ENCODE assay signal across 12 cellular contexts in the genomic region with DNA sequence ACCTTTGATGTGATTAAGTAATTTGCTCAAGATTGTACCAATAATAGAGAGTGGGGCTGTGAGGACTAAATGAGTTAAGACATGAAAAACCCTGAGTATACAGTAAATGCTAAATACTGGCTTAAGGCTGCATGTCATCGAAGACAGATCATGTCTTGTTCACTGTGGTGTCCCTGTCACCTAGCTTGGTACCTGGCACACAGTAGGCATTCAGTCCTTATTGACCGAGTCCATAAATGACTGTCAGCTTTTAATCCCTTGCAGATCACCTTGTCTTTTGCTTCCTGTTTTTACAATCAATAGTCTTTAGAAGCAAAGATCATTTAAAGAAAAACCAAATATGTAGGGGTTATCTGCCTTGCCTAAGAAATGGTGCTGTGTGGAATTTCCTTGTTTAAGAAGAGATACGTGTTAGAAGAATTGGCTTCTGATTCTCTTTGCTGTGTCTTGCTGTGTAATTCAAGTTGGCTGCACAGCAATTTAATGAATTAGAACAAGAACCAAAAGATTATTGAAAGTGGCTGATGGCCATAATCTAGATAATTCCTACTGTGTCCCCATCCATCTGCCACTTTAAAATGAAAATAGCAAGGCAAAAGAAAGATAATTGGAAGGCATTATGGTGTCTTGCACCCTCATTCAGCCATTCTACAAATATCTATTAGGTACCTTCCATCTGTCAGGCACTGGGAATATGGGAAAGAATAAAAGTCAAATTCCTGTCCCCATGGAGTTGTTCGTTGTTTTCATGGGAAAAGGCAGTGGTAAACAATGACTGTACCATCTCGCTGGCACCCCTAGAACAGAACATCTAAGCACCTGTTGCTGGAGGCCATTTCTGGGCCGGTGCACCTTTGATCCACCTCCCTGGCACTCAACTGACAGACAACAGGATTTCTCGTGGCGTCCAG. TPM values are rescaled to one million over a fixed set of nuclear protein-coding genes. Genes with fewer than 3 reads are reported as not detected.
A peak's percentile ranks its signal among the peaks of the same experiment; 100 is the strongest.
DNase-seq lines count a peak whose midpoint lies in the region; ATAC-seq, FAIRE-seq and TF ChIP-seq lines count a peak whose summit lies in the region.
"Had no signal": no experiment of that assay in that cellular context is flagged by ENCODE, and none has a peak within 500 bp of the region (broad histone marks: within the 10 kb centered on the region; RNA-seq: fewer than 3 reads in every experiment).

No MANE protein-coding gene starts in this region.

- peaks cover 29% of the 10 kb centered on the region for H3K4me1 ChIP-seq in HepG2 (ENCODE audit: insufficient read depth, low read length)
- peaks cover 0 to 22% (median 8%) of the 10 kb centered on the region in 4 donors for H3K4me1 ChIP-seq in right lobe of liver
- peaks cover 3 to 24% (median 18%) of the 10 kb centered on the region in 4 donors for H3K4me1 ChIP-seq in liver (ENCODE audit: control insufficient read depth in 4 of 4, insufficient read depth in 4 of 4, low read length in 3 of 4)
- peaks cover 14% of the 10 kb centered on the region for H3K4me1 ChIP-seq in right cardiac atrium (ENCODE audit: control insufficient read depth, insufficient read depth, low read length)

- FAIRE-seq in HepG2 (lab: Jason Lieb, UNC), result no peak
- FAIRE-seq: RCC 7860 had no signal

- no peaks in the 10 kb centered on the region for H3K79me2 ChIP-seq in HepG2 (ENCODE audit: insufficient read depth, low read length)

- no peaks in the 10 kb centered on the region for H3K9me3 ChIP-seq in HepG2 (ENCODE audit: low read length)
- no peaks in the 10 kb centered on the region for H3K9me3 ChIP-seq in right lobe of liver
- H3K9me3 ChIP-seq in liver (ENCODE audit: control insufficient read depth in 4 of 4, low read length in 3 of 4), result no peaks in the 10 kb centered on the region
- H3K9me3 ChIP-seq in right cardiac atrium (ENCODE audit: control insufficient read depth, low read length), result no peaks in the 10 kb centered on the region
- H3K9me3 ChIP-seq: adrenal gland had no signal

- DNase-seq in HepG2 (ENCODE audit: low spot score) (no peak), right lobe of liver (no peak), type B pancreatic cell (ENCODE audit: extremely low spot score, unreplicated experiment) (no peak), right cardiac atrium (no peak), omental fat pad (ENCODE audit: low spot score) (no peak), NCI-H510A treated with DMSO at 0.1 percent for 48 hours (lab: John Stamatoyannopoulos, UW) (no peak)
- DNase-seq in activated CD8-positive, alpha-beta T cell treated with anti-CD3 and anti-CD28 coated beads, Interleukin-2, amount 10 ng/mL, durations not matched to agents 7 days and 5 days, result no peak
- DNase-seq: DMS79 treated with DMSO at 0.1 percent for 48 hours, NCI-H446 had no signal

- TF ChIP-seq EP300 in HepG2 (IDR thresholded peaks at IDR 0.05; ENCODE audit: low read depth in 2 of 2, low read length in 2 of 2), result no peak
- TF ChIP-seq EP300 in HepG2 (CRISPR knock-in tag; IDR thresholded peaks at IDR 0.05; ENCODE audit: borderline replicate concordance), result no peak

- TF ChIP-seq POLR2A in HepG2 (IDR thresholded peaks at IDR 0.05; ENCODE audit: insufficient read depth in 1 of 2, low read depth in 2 of 2, low read length in 2 of 2) (no peak), right lobe of liver (IDR thresholded peaks at IDR 0.05) (no peak)

- no peaks in the 10 kb centered on the region for H4K20me1 ChIP-seq in HepG2 (ENCODE audit: insufficient read depth, low read length)

- no peak for TF ChIP-seq CTCF in HepG2 (CRISPR knock-in tag; IDR thresholded peaks at IDR 0.05)
- TF ChIP-seq CTCF in right lobe of liver (IDR thresholded peaks at IDR 0.05), result no peak
- no peak for TF ChIP-seq CTCF in liver (IDR thresholded peaks at IDR 0.05; ENCODE audit: low read depth, low read length, missing input control)
- no peak for TF ChIP-seq CTCF in type B pancreatic cell (conservative IDR thresholded peaks at IDR 0.05)
- no peak for TF ChIP-seq CTCF in omental fat pad (IDR thresholded peaks at IDR 0.05)

- CTCF ChIA-PET in HepG2 (lab: Yijun Ruan, JAX; ENCODE audit: low intra/inter-chr PET ratio, low total read pairs), result no interaction called here
- CTCF ChIA-PET in activated CD8-positive, alpha-beta T cell treated with anti-CD3 and anti-CD28 coated beads, Interleukin-2, amount 10 ng/mL, durations not matched to agents 7 days and 5 days (lab: Charles Lee), result interaction anchor here (1.0 to 4.4 kb wide), 6 partner anchors 11 to 90 kb away, joined by 3 to 26 read pairs (median 6); partner anchors contain the start of gene MAPK14

- peaks cover 52% of the 10 kb centered on the region for H3K36me3 Mint-ChIP-seq in activated CD8-positive, alpha-beta T cell treated with anti-CD3 and anti-CD28 coated beads, Interleukin-2, amount 10 ng/mL, durations not matched to agents 7 days and 5 days (ENCODE audit: low read depth)
- H3K36me3 Mint-ChIP-seq in type B pancreatic cell, result peaks cover 5% of the 10 kb centered on the region

- no TSS peak for BruUV-seq in HepG2 (replicated peaks; lab: Mats Ljungman, UMichigan)

- in situ Hi-C loops in HepG2 (cut with HindIII; ENCODE audit: extremely low pct_ligation_motif_present, low pct_unique_long_range_greater_than_20kb), result no loop called here

- H3K4me3 Mint-ChIP-seq in activated CD8-positive, alpha-beta T cell treated with anti-CD3 and anti-CD28 coated beads, Interleukin-2, amount 10 ng/mL, durations not matched to agents 7 days and 5 days, result no peak overlapping the region
- peak overlapping the region; percentile 37 for H3K4me3 Mint-ChIP-seq in type B pancreatic cell

- H3K36me3 ChIP-seq in HepG2 (replicated peaks in 1 of 2; ENCODE audit: control insufficient read depth in 1 of 2, insufficient read depth in 2 of 2, low read length in 2 of 2) (peaks cover 0 to 2% of the 10 kb centered on the region in 2 experiments; a peak in 2 of 5 replicates), right lobe of liver (peaks cover 0 to 10% (median 0%) of the 10 kb centered on the region in 4 donors), liver (ENCODE audit: control insufficient read depth in 4 of 4, insufficient read depth in 3 of 4, low read depth in 1 of 4, low read length in 3 of 4) (peaks cover 0 to 12% (median 1%) of the 10 kb centered on the region in 4 donors)
- H3K36me3 ChIP-seq: adrenal gland had no signal

- H2AFZ ChIP-seq in HepG2 (ENCODE audit: low read length), result no peak overlapping the region

- 92% methylated on average over 8 of the region's 8 CpGs for whole genome bisulfite sequencing in HepG2 (ENCODE audit: low lambda C conversion rate)
- WGBS in right lobe of liver (ENCODE audit: insufficient coverage, low coverage, low lambda C conversion rate, missing lambda C conversion rate), result 87% methylated on average over 4 of the region's 8 CpGs
- WGBS in liver, result 85% methylated on average over 8 of the region's 8 CpGs
- WGBS in right cardiac atrium, result 83% methylated on average over 8 of the region's 8 CpGs

- intact Hi-C loops in HepG2 (cut with micrococcal nuclease; ENCODE audit: unreplicated experiment) (no loop called here), right lobe of liver (cut with DNase I) (no loop called here), right cardiac atrium (cut with DNase I) (no loop called here)

- no peak overlapping the region for H3K4me2 ChIP-seq in HepG2 (ENCODE audit: low read depth, low read length)

- no peak overlapping the region for H3K4me3 ChIP-seq in HepG2 (replicated peaks in 1 of 3; ENCODE audit: insufficient read depth in 1 of 3, low read depth in 2 of 3, low read length in 3 of 3)
- H3K4me3 ChIP-seq in right lobe of liver, result no peak overlapping the region
- no peak overlapping the region for H3K4me3 ChIP-seq in liver (ENCODE audit: low read depth in 1 of 3, low read length in 3 of 3)
- no peak overlapping the region for H3K4me3 ChIP-seq in right cardiac atrium (ENCODE audit: low read length)
- H3K4me3 ChIP-seq: adrenal gland had no signal

- POLR2A ChIA-PET in HepG2 (lab: Yijun Ruan, JAX), result interaction anchor here (0.8 to 1.1 kb wide), 3 partner anchors 13 to 90 kb away, joined by 3 to 5 read pairs (median 4); partner anchors contain the start of gene MAPK14
- POLR2A ChIA-PET in activated CD8-positive, alpha-beta T cell treated with anti-CD3 and anti-CD28 coated beads, Interleukin-2, amount 10 ng/mL, durations not matched to agents 7 days and 5 days (lab: Charles Lee), result interaction anchor here (0.9 to 1.4 kb wide), 4 partner anchors 13 to 90 kb away, joined by 3 to 5 read pairs (median 4); partner anchors contain the start of gene MAPK14

- ATAC-seq in HepG2 (no peak), right lobe of liver (no peak), right cardiac atrium (no peak), omental fat pad (ENCODE audit: low FRiP score) (no peak)
- ATAC-seq in activated CD8-positive, alpha-beta T cell treated with anti-CD3 and anti-CD28 coated beads, Interleukin-2, amount 10 ng/mL, durations not matched to agents 7 days and 5 days, result no peak

- H3K27me3 ChIP-seq in HepG2 (ENCODE audit: control insufficient read depth in 1 of 2, insufficient read depth in 2 of 2, low read length in 2 of 2) (no peaks in the 10 kb centered on the region), right lobe of liver (no peaks in the 10 kb centered on the region), liver (ENCODE audit: control insufficient read depth in 4 of 4, insufficient read depth in 4 of 4, low read length in 3 of 4) (no peaks in the 10 kb centered on the region), right cardiac atrium (ENCODE audit: control insufficient read depth, insufficient read depth) (no peaks in the 10 kb centered on the region)
- H3K27me3 ChIP-seq: adrenal gland had no signal

- H3K9ac ChIP-seq in HepG2 (ENCODE audit: insufficient read depth, low read depth, low read length), result no peak overlapping the region
- H3K9ac ChIP-seq in liver (ENCODE audit: low read depth in 1 of 2, low read length in 2 of 2), result no peak overlapping the region

- H3K4me1 Mint-ChIP-seq in activated CD8-positive, alpha-beta T cell treated with anti-CD3 and anti-CD28 coated beads, Interleukin-2, amount 10 ng/mL, durations not matched to agents 7 days and 5 days (ENCODE audit: low read depth), result peaks cover 94% of the 10 kb centered on the region
- peaks cover 38% of the 10 kb centered on the region for H3K4me1 Mint-ChIP-seq in type B pancreatic cell (ENCODE audit: unreplicated experiment)

- TF ChIP-seq RAD21 in HepG2 (CRISPR knock-in tag; IDR thresholded peaks at IDR 0.05) (no peak), liver (IDR thresholded peaks at IDR 0.05) (no peak)

- no peaks in the 10 kb centered on the region for H3K27me3 Mint-ChIP-seq in activated CD8-positive, alpha-beta T cell treated with anti-CD3 and anti-CD28 coated beads, Interleukin-2, amount 10 ng/mL, durations not matched to agents 7 days and 5 days (ENCODE audit: low read depth)
- no peaks in the 10 kb centered on the region for H3K27me3 Mint-ChIP-seq in type B pancreatic cell

- H3K27ac ChIP-seq in HepG2 (ENCODE audit: extremely low read length, insufficient read depth, low read length) (no peak overlapping the region), right lobe of liver (peak overlapping the region in 1 of 3 donors; percentile 25), liver (ENCODE audit: low read depth in 1 of 2, low read length in 2 of 2) (peak overlapping the region; percentile 46 to 49), right cardiac atrium (ENCODE audit: low read length) (no peak overlapping the region)

- peak overlapping the region; percentile 98 for H3K27ac Mint-ChIP-seq in activated CD8-positive, alpha-beta T cell treated with anti-CD3 and anti-CD28 coated beads, Interleukin-2, amount 10 ng/mL, durations not matched to agents 7 days and 5 days
- peak overlapping the region; percentile 89 for H3K27ac Mint-ChIP-seq in type B pancreatic cell

- no peaks in the 10 kb centered on the region for H3K9me3 Mint-ChIP-seq in activated CD8-positive, alpha-beta T cell treated with anti-CD3 and anti-CD28 coated beads, Interleukin-2, amount 10 ng/mL, durations not matched to agents 7 days and 5 days (ENCODE audit: insufficient read depth)
- H3K9me3 Mint-ChIP-seq in type B pancreatic cell, result no peaks in the 10 kb centered on the region

RNA-seq across cellular contexts. Expression of gene MAPK13, which starts 12.4 kb away (rescaled TPM):
- total RNA-seq in HepG2 (2016; rRNA removed; fragmentation: Illumina TruSeq; extraction: Trizol) (12.7 and 17.8 TPM in 2 replicates), right lobe of liver (1 to 10 TPM; 2.2 to 5.0 (median 3.0) TPM), liver (10 to 100 TPM in 1 of 2 donors, 1 to 10 TPM in 1; 2.7 to 17.2 TPM), type B pancreatic cell (ENCODE audit: low replicate concordance) (29.4 and 67.6 TPM in 2 replicates), right cardiac atrium (1 to 10 TPM; 1.7 to 4.0 (median 2.4) TPM), omental fat pad (10 to 100 TPM; 10.9 to 27.5 (median 17.7) TPM)
- total RNA-seq in HepG2 (2016; cell fraction: cytosol; rRNA removed; fragmentation: Illumina TruSeq; extraction: Trizol; ENCODE audit: low read depth), result 6.7 and 7.7 TPM in 2 replicates
- total RNA-seq in HepG2 (2016; cell fraction: insoluble cytoplasmic fraction; rRNA removed; fragmentation: Illumina TruSeq; extraction: Trizol), result 13.2 and 13.6 TPM in 2 replicates
- total RNA-seq in HepG2 (2016; cell fraction: membrane; rRNA removed; fragmentation: Illumina TruSeq; extraction: Trizol), result 16.3 and 17.8 TPM in 2 replicates
- total RNA-seq in HepG2 (2016; cell fraction: nucleus; rRNA removed; fragmentation: Illumina TruSeq; extraction: Trizol), result 12.2 and 12.8 TPM in 2 replicates
- polyA plus RNA-seq in HepG2 (2011; rRNA removed) (43.4 and 48.6 TPM in 2 replicates), liver (1 to 10 TPM; 1.9 to 3.2 TPM), right cardiac atrium (1.4 TPM)
- 29.8 and 31.4 TPM in 2 replicates for polyA plus RNA-seq in HepG2 (2011; cell fraction: cytosol; rRNA removed)
- 203 and 226 TPM in 2 replicates for polyA plus RNA-seq in HepG2 (2011; cell fraction: nucleus; rRNA removed)
- polyA plus RNA-seq in HepG2 (2012), result 27.9 and 35.1 TPM in 2 replicates
- 19.7 and 23.2 TPM in 2 replicates for polyA plus RNA-seq in HepG2 (2016; cell fraction: cytosol; fragmentation: Illumina TruSeq; extraction: Trizol; ENCODE audit: low read depth)
- polyA plus RNA-seq in HepG2 (2016; cell fraction: insoluble cytoplasmic fraction; fragmentation: Illumina TruSeq; extraction: Trizol; ENCODE audit: low read depth), result 26.4 and 34.1 TPM in 2 replicates
- polyA plus RNA-seq in HepG2 (2016; cell fraction: membrane; fragmentation: Illumina TruSeq; extraction: Trizol; ENCODE audit: low read depth), result 27.6 and 29.3 TPM in 2 replicates
- polyA plus RNA-seq in HepG2 (2016; cell fraction: nucleus; fragmentation: Illumina TruSeq; extraction: Trizol; ENCODE audit: insufficient read depth, low read depth), result 36.0 and 42.2 TPM in 2 replicates
- polyA minus RNA-seq in HepG2 (2011; rRNA and poly(A)+ RNA removed; ENCODE audit: low replicate concordance), result 3.1 and 49.1 TPM in 2 replicates
- 16.3 and 18.6 TPM in 2 replicates for polyA minus RNA-seq in HepG2 (2011; cell fraction: cytosol; rRNA and poly(A)+ RNA removed)
- polyA minus RNA-seq in HepG2 (2011; cell fraction: nucleus; rRNA and poly(A)+ RNA removed), result 30.6 and 42.0 TPM in 2 replicates
- total RNA-seq in activated CD8-positive, alpha-beta T cell treated with anti-CD3 and anti-CD28 coated beads, Interleukin-2, amount 10 ng/mL, durations not matched to agents 7 days and 5 days, result 10 to 100 TPM; 42.6 to 43.5 TPM

Comparison
In these comparisons a context has a peak if more than half of its experiments do, and no peak if none do; other contexts are left out.
1. H3K27ac ChIP-seq: peak in liver (2 of 2); none in HepG2 (single experiment) and right cardiac atrium (single experiment).